In genomic region chr13:111534646-111535461, GRCh38 we compare ENCODE assay signal across 28 cellular contexts.
A peak's percentile ranks its signal among the peaks of the same experiment; 100 is the strongest.
DNase-seq lines count a peak whose midpoint lies in the region; TF ChIP-seq lines count a peak whose summit lies in the region.
"Had no signal": no experiment of that assay in that cellular context is flagged by ENCODE, and none has a peak within 500 bp of the region (broad histone marks: within the 10 kb centered on the region; RNA-seq: fewer than 3 reads in every experiment).

No MANE protein-coding gene starts in this region.

- CTCF ChIA-PET in activated naive CD4-positive, alpha-beta T cell treated with anti-CD3 and anti-CD28 coated beads for 36 hours (lab: Charles Lee) = no interaction called here
- CTCF ChIA-PET in activated naive CD4-positive, alpha-beta T cell treated with anti-CD3 and anti-CD28 coated beads, Interleukin-2, amount 10 ng/mL, durations not matched to agents 7 days and 5 days (lab: Charles Lee) = no interaction called here
- CTCF ChIA-PET in activated CD4-positive, alpha-beta T cell treated with anti-CD3 and anti-CD28 coated beads, Interleukin-2, amount 10 ng/mL, durations not matched to agents 7 days and 5 days (lab: Charles Lee) = interaction anchor here (0.6 kb wide), 1 partner anchor 433 kb away, joined by 3 read pairs; no protein-coding TSS in a partner anchor

- H3K36me3 Mint-ChIP-seq in activated naive CD4-positive, alpha-beta T cell treated with anti-CD3 and anti-CD28 coated beads for 36 hours (ENCODE audit: low read depth) = no peaks in the 10 kb centered on the region
- no peaks in the 10 kb centered on the region for H3K36me3 Mint-ChIP-seq in activated naive CD4-positive, alpha-beta T cell treated with anti-CD3 and anti-CD28 coated beads, Interleukin-2, amount 10 ng/mL, durations not matched to agents 7 days and 5 days
- H3K36me3 Mint-ChIP-seq in type B pancreatic cell = no peaks in the 10 kb centered on the region
- H3K36me3 Mint-ChIP-seq in activated CD4-positive, alpha-beta T cell treated with anti-CD3 and anti-CD28 coated beads, Interleukin-2, amount 10 ng/mL, durations not matched to agents 7 days and 5 days (ENCODE audit: low read depth) = no peaks in the 10 kb centered on the region
- H3K36me3 Mint-ChIP-seq: activated CD4-positive, alpha-beta memory T cell treated with anti-CD3 and anti-CD28 coated beads for 36 hours; naive B cell had no signal

- H3K27ac Mint-ChIP-seq in activated naive CD4-positive, alpha-beta T cell treated with anti-CD3 and anti-CD28 coated beads for 36 hours = no peak overlapping the region
- H3K27ac Mint-ChIP-seq in activated naive CD4-positive, alpha-beta T cell treated with anti-CD3 and anti-CD28 coated beads, Interleukin-2, amount 10 ng/mL, durations not matched to agents 7 days and 5 days = no peak overlapping the region
- no peak overlapping the region for H3K27ac Mint-ChIP-seq in type B pancreatic cell
- H3K27ac Mint-ChIP-seq in activated CD4-positive, alpha-beta T cell treated with anti-CD3 and anti-CD28 coated beads, Interleukin-2, amount 10 ng/mL, durations not matched to agents 7 days and 5 days = no peak overlapping the region
- H3K27ac Mint-ChIP-seq: activated CD4-positive, alpha-beta memory T cell treated with anti-CD3 and anti-CD28 coated beads for 36 hours; activated T-cell treated with anti-CD3 and anti-CD28 coated beads, Interleukin-2, amount 50 U/mL, for 24 hours; effector memory CD8-positive, alpha-beta T cell; HFFc6; naive B cell; T-helper 17 cell had no signal

- peaks cover 54% of the 10 kb centered on the region for H3K27me3 Mint-ChIP-seq in activated naive CD4-positive, alpha-beta T cell treated with anti-CD3 and anti-CD28 coated beads for 36 hours (ENCODE audit: low read depth)
- H3K27me3 Mint-ChIP-seq in activated naive CD4-positive, alpha-beta T cell treated with anti-CD3 and anti-CD28 coated beads, Interleukin-2, amount 10 ng/mL, durations not matched to agents 7 days and 5 days = peaks cover 62% of the 10 kb centered on the region
- peaks cover 91% of the 10 kb centered on the region for H3K27me3 Mint-ChIP-seq in type B pancreatic cell
- peaks cover 55% of the 10 kb centered on the region for H3K27me3 Mint-ChIP-seq in activated CD4-positive, alpha-beta T cell treated with anti-CD3 and anti-CD28 coated beads, Interleukin-2, amount 10 ng/mL, durations not matched to agents 7 days and 5 days

- peak overlapping the region; percentile 31 for H3K4me3 ChIP-seq in NT2/D1 (ENCODE audit: insufficient read length, low read depth)
- H3K4me3 ChIP-seq in iPS-18c (ENCODE audit: insufficient read depth, low read depth, low read length) = peak overlapping the region; percentile 32
- H3K4me3 ChIP-seq: BLaER1 treated with 17β-estradiol and CSF1 and Interleukin-3, amounts not matched to agents 10 nM and 100 nM; GM12878; PC-9; psoas muscle; SJSA1; smooth muscle cell had no signal

- no peaks in the 10 kb centered on the region for H3K36me3 ChIP-seq in NT2/D1 (ENCODE audit: insufficient read depth, insufficient read length, low read length)
- H3K36me3 ChIP-seq: BLaER1 treated with 17β-estradiol and CSF1 and Interleukin-3, amounts not matched to agents 10 nM and 100 nM; SJSA1 had no signal

- intact Hi-C loops in activated naive CD4-positive, alpha-beta T cell treated with anti-CD3 and anti-CD28 coated beads for 36 hours (cut with micrococcal nuclease) = loop anchor here (5.0 kb wide), 1 partner anchor 527 kb away; no protein-coding TSS in a partner anchor

- TF ChIP-seq CTCF in type B pancreatic cell (conservative IDR thresholded peaks at IDR 0.05) (no peak), GM20000 (IDR thresholded peaks at IDR 0.05; ENCODE audit: extremely low read depth, missing control alignments) (no peak)

- peaks cover 7% of the 10 kb centered on the region for H3K4me1 ChIP-seq in NT2/D1 (ENCODE audit: insufficient read depth, insufficient read length)
- H3K4me1 ChIP-seq: psoas muscle, SJSA1 had no signal

- POLR2A ChIA-PET in activated CD4-positive, alpha-beta T cell treated with anti-CD3 and anti-CD28 coated beads, Interleukin-2, amount 10 ng/mL, durations not matched to agents 7 days and 5 days (lab: Charles Lee) = interaction anchor here (0.6 kb wide), 1 partner anchor 68 kb away, joined by 4 read pairs; no protein-coding TSS in a partner anchor

- peaks cover 38% of the 10 kb centered on the region for H3K27me3 ChIP-seq in NT2/D1 (ENCODE audit: insufficient read depth, insufficient read length)

- no peaks in the 10 kb centered on the region for H3K9me3 Mint-ChIP-seq in activated naive CD4-positive, alpha-beta T cell treated with anti-CD3 and anti-CD28 coated beads for 36 hours
- no peaks in the 10 kb centered on the region for H3K9me3 Mint-ChIP-seq in activated naive CD4-positive, alpha-beta T cell treated with anti-CD3 and anti-CD28 coated beads, Interleukin-2, amount 10 ng/mL, durations not matched to agents 7 days and 5 days
- no peaks in the 10 kb centered on the region for H3K9me3 Mint-ChIP-seq in type B pancreatic cell
- no peaks in the 10 kb centered on the region for H3K9me3 Mint-ChIP-seq in activated CD4-positive, alpha-beta T cell treated with anti-CD3 and anti-CD28 coated beads, Interleukin-2, amount 10 ng/mL, durations not matched to agents 7 days and 5 days
- H3K9me3 Mint-ChIP-seq: activated CD4-positive, alpha-beta memory T cell treated with anti-CD3 and anti-CD28 coated beads for 36 hours; activated T-cell treated with anti-CD3 and anti-CD28 coated beads, Interleukin-2, amount 50 U/mL, for 24 hours; effector memory CD8-positive, alpha-beta T cell had no signal

- no peaks in the 10 kb centered on the region for H3K9me3 ChIP-seq in NT2/D1 (ENCODE audit: insufficient read depth, low read length)
- no peaks in the 10 kb centered on the region for H3K9me3 ChIP-seq in iPS-18c (ENCODE audit: control insufficient read depth, insufficient read depth, low read length)
- H3K9me3 ChIP-seq: BLaER1 treated with 17β-estradiol and CSF1 and Interleukin-3, amounts not matched to agents 10 nM and 100 nM; psoas muscle; SJSA1 had no signal

- H3K9ac ChIP-seq in NT2/D1 (ENCODE audit: insufficient read length, low read depth) = peak overlapping the region; percentile 9
- H3K9ac ChIP-seq: BLaER1 treated with 17β-estradiol and CSF1 and Interleukin-3, amounts not matched to agents 10 nM and 100 nM; KMS-11 had no signal

- H3K4me1 Mint-ChIP-seq in activated naive CD4-positive, alpha-beta T cell treated with anti-CD3 and anti-CD28 coated beads for 36 hours (ENCODE audit: low read depth) = peaks cover 7% of the 10 kb centered on the region
- no peaks in the 10 kb centered on the region for H3K4me1 Mint-ChIP-seq in activated naive CD4-positive, alpha-beta T cell treated with anti-CD3 and anti-CD28 coated beads, Interleukin-2, amount 10 ng/mL, durations not matched to agents 7 days and 5 days
- peaks cover 6% of the 10 kb centered on the region for H3K4me1 Mint-ChIP-seq in type B pancreatic cell (ENCODE audit: unreplicated experiment)
- H3K4me1 Mint-ChIP-seq in activated CD4-positive, alpha-beta T cell treated with anti-CD3 and anti-CD28 coated beads, Interleukin-2, amount 10 ng/mL, durations not matched to agents 7 days and 5 days = no peaks in the 10 kb centered on the region

- peak overlapping the region; percentile 26 for H3K4me3 Mint-ChIP-seq in activated naive CD4-positive, alpha-beta T cell treated with anti-CD3 and anti-CD28 coated beads for 36 hours
- no peak overlapping the region for H3K4me3 Mint-ChIP-seq in activated naive CD4-positive, alpha-beta T cell treated with anti-CD3 and anti-CD28 coated beads, Interleukin-2, amount 10 ng/mL, durations not matched to agents 7 days and 5 days
- H3K4me3 Mint-ChIP-seq in type B pancreatic cell = peak overlapping the region; percentile 36
- no peak overlapping the region for H3K4me3 Mint-ChIP-seq in activated CD4-positive, alpha-beta T cell treated with anti-CD3 and anti-CD28 coated beads, Interleukin-2, amount 10 ng/mL, durations not matched to agents 7 days and 5 days
- H3K4me3 Mint-ChIP-seq: activated CD4-positive, alpha-beta memory T cell treated with anti-CD3 and anti-CD28 coated beads for 36 hours; activated T-cell treated with anti-CD3 and anti-CD28 coated beads, Interleukin-2, amount 50 U/mL, for 24 hours; effector memory CD8-positive, alpha-beta T cell; HFFc6; naive B cell; T-helper 17 cell had no signal

- DNase-seq in activated naive CD4-positive, alpha-beta T cell treated with anti-CD3 and anti-CD28 coated beads for 36 hours = no peak
- DNase-seq in activated naive CD4-positive, alpha-beta T cell treated with anti-CD3 and anti-CD28 coated beads, Interleukin-2, amount 10 ng/mL, durations not matched to agents 7 days and 5 days = no peak
- no peak for DNase-seq in NT2/D1 (ENCODE audit: low read depth, low spot score)
- peak; percentile 63 for DNase-seq in type B pancreatic cell (ENCODE audit: extremely low spot score, unreplicated experiment)
- no peak for DNase-seq in HuH-7 (ENCODE audit: low spot score)
- DNase-seq in GM20000 (ENCODE audit: low spot score) = no peak
- DNase-seq in activated CD4-positive, alpha-beta T cell treated with anti-CD3 and anti-CD28 coated beads, Interleukin-2, amount 10 ng/mL, durations not matched to agents 7 days and 5 days = no peak
- DNase-seq: activated CD4-positive, alpha-beta memory T cell treated with anti-CD3 and anti-CD28 coated beads for 36 hours; activated naive CD4-positive, alpha-beta T cell treated with anti-CD3 and anti-CD28 coated beads, Interleukin-2, amount 50 U/mL, for 16 hours; activated T-cell treated with anti-CD3 and anti-CD28 coated beads, Interleukin-2, amount 50 U/mL, for 24 hours; effector memory CD8-positive, alpha-beta T cell; GF-D8; HFFc6; kidney; mammary epithelial cell; naive B cell; NCI-H2081 treated with DMSO at 0.1 percent for 48 hours; NCI-H82; PC-9; psoas muscle; stimulated activated CD4-positive, alpha-beta T cell treated with anti-CD3 and anti-CD28 coated beads, Interleukin-4, amount 100 ng/mL, for 4 hours; T-helper 17 cell had no signal

Comparison
In these comparisons a context has a peak if more than half of its experiments do, and no peak if none do; other contexts are left out.
1. H3K4me3 Mint-ChIP-seq: peak in activated naive CD4-positive, alpha-beta T cell treated with anti-CD3 and anti-CD28 coated beads for 36 hours (single experiment) and type B pancreatic cell (single experiment); none in activated naive CD4-positive, alpha-beta T cell treated with anti-CD3 and anti-CD28 coated beads, Interleukin-2, amount 10 ng/mL, durations not matched to agents 7 days and 5 days (single experiment) and activated CD4-positive, alpha-beta T cell treated with anti-CD3 and anti-CD28 coated beads, Interleukin-2, amount 10 ng/mL, durations not matched to agents 7 days and 5 days (single experiment).